ENCODE assay signal across 1 cellular context in the genomic region with DNA sequence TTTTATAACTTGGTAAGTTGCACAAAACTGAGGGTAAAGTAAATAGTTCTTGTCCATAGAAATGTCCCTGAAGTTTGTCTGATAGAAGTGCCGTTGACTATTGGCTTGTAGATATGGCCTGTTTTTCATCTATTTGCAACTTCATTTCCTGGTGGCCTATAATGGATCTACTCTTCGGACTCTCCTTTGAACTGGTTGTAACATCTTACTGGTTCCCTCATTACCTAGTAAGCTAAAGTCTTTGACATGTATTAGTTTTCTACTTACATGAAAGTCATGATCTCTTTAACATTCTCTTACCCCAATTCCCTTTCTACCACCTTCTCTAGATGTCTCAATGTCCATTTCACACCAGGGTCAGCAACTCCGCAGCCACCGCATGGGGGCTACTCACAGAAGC.
TF ChIP-seq lines count a peak whose summit lies in the region.

No MANE protein-coding gene starts in this region.

TF ChIP-seq in HEK293, 187 proteins besides CTCF, POLR2A, EP300 and RAD21:
- TF ChIP-seq, protein P1, sequence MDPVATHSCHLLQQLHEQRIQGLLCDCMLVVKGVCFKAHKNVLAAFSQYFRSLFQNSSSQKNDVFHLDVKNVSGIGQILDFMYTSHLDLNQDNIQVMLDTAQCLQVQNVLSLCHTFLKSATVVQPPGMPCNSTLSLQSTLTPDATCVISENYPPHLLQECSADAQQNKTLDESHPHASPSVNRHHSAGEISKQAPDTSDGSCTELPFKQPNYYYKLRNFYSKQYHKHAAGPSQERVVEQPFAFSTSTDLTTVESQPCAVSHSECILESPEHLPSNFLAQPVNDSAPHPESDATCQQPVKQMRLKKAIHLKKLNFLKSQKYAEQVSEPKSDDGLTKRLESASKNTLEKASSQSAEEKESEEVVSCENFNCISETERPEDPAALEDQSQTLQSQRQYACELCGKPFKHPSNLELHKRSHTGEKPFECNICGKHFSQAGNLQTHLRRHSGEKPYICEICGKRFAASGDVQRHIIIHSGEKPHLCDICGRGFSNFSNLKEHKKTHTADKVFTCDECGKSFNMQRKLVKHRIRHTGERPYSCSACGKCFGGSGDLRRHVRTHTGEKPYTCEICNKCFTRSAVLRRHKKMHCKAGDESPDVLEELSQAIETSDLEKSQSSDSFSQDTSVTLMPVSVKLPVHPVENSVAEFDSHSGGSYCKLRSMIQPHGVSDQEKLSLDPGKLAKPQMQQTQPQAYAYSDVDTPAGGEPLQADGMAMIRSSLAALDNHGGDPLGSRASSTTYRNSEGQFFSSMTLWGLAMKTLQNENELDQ (tag by site-specific recombination; IDR thresholded peaks at IDR 0.05; ENCODE audit: low read depth), result no peak
- TF ChIP-seq ZNF510 (tag by site-specific recombination; IDR thresholded peaks at IDR 0.05; ENCODE audit: insufficient replicate concordance), result peak; percentile 100
